19 cellular contexts compared by ENCODE assay signal in genomic region chr21:32558131-32558530, GRCh38. TPM values are rescaled to one million over a fixed set of nuclear protein-coding genes. Genes with fewer than 3 reads are reported as not detected.
A peak's percentile ranks its signal among the peaks of the same experiment; 100 is the strongest.
DNase-seq lines count a peak whose midpoint lies in the region; ATAC-seq, FAIRE-seq and TF ChIP-seq lines count a peak whose summit lies in the region.
"Had no signal": no experiment of that assay in that cellular context is flagged by ENCODE, and none has a peak within 500 bp of the region (broad histone marks: within the 10 kb centered on the region; RNA-seq: fewer than 3 reads in every experiment).

No MANE protein-coding gene starts in this region.

- TF ChIP-seq CTCF in K562 (IDR thresholded peaks at IDR 0.05 in 2 of 3, conservative IDR thresholded peaks at IDR 0.05 in 1 of 3; ENCODE audit: insufficient read depth in 2 of 3, low read depth in 1 of 3, low read length in 3 of 3) (no peak), esophagus muscularis mucosa (IDR thresholded peaks at IDR 0.05) (no peak), tibial artery (IDR thresholded peaks at IDR 0.05) (no peak)

- H3K27me3 ChIP-seq in SJCRH30 (no peaks in the 10 kb centered on the region), K562 (ENCODE audit: control insufficient read depth in 2 of 2, insufficient read depth in 2 of 2, low read length in 2 of 2) (no peaks in the 10 kb centered on the region), esophagus muscularis mucosa (no peaks in the 10 kb centered on the region), tibial artery (no peaks in the 10 kb centered on the region)
- H3K27me3 ChIP-seq: BLaER1 treated with 17β-estradiol and CSF1 and Interleukin-3, amounts not matched to agents 10 nM and 100 nM had no signal

- WGBS in K562 (ENCODE audit: insufficient coverage, low coverage, missing lambda C conversion rate): 25% methylated on average over 4 of the region's 4 CpGs
- WGBS in esophagus muscularis mucosa: 89% methylated on average over 4 of the region's 4 CpGs

- H3K4me3 ChIP-seq in SJCRH30: no peak overlapping the region
- no peak overlapping the region for H3K4me3 ChIP-seq in K562
- H3K4me3 ChIP-seq in esophagus muscularis mucosa: no peak overlapping the region
- no peak overlapping the region for H3K4me3 ChIP-seq in tibial artery
- H3K4me3 ChIP-seq: BLaER1 treated with 17β-estradiol and CSF1 and Interleukin-3, amounts not matched to agents 10 nM and 100 nM; GM12878; HAP-1 had no signal

- TF ChIP-seq RAD21 in K562 (CRISPR knock-in tag; conservative IDR thresholded peaks at IDR 0.05 in 1 of 2, IDR thresholded peaks at IDR 0.05 in 1 of 2): no peak

- CTCF ChIA-PET in K562 (lab: Yijun Ruan, JAX; ENCODE audit: low intra/inter-chr PET ratio): no interaction called here

- DNase-seq in SJCRH30 (peak; percentile 56 to 77), K562 (ENCODE audit: extremely low read depth in 1 of 4, low spot score in 3 of 4) (no peak), esophagus muscularis mucosa (ENCODE audit: extremely low spot score) (peak; percentile 34), tibial artery (no peak)
- DNase-seq: CD8-positive, alpha-beta memory T cell; COR-L47; DMS 273 treated with DMSO at 0.1 percent for 48 hours; DMS53; DND-41; EL had no signal

- H3K79me2 ChIP-seq in K562 (ENCODE audit: control insufficient read depth, insufficient read depth, low read length): no peaks in the 10 kb centered on the region

- H2AFZ ChIP-seq in K562 (ENCODE audit: low read depth, low read length): 0 out of 2 replicates have a peak overlapping the region, but pooled peaks have one; percentile 10

- TF ChIP-seq EP300 in K562 (IDR thresholded peaks at IDR 0.05; ENCODE audit: low read length): no peak
- TF ChIP-seq EP300 in esophagus muscularis mucosa (IDR thresholded peaks at IDR 0.05): no peak

- no TSS peak for BruUV-seq in K562 (replicated peaks; lab: Mats Ljungman, UMichigan)

- POLR2A ChIA-PET in K562 (lab: Yijun Ruan, JAX): interaction anchor here (0.6 to 0.7 kb wide), 3 partner anchors 402 to 1050 kb away, joined by 3 to 4 read pairs (median 3); no protein-coding TSS in a partner anchor

- no peak overlapping the region for H3K9ac ChIP-seq in K562 (ENCODE audit: insufficient read depth in 1 of 2, low read depth in 2 of 2, low read length in 2 of 2)
- H3K9ac ChIP-seq: BLaER1 treated with 17β-estradiol and CSF1 and Interleukin-3, amounts not matched to agents 10 nM and 100 nM had no signal

- H3K36me3 ChIP-seq in SJCRH30: no peaks in the 10 kb centered on the region
- H3K36me3 ChIP-seq in K562 (ENCODE audit: control insufficient read depth, insufficient read depth, low read length): no peaks in the 10 kb centered on the region
- H3K36me3 ChIP-seq in esophagus muscularis mucosa: no peaks in the 10 kb centered on the region
- H3K36me3 ChIP-seq in tibial artery: no peaks in the 10 kb centered on the region
- H3K36me3 ChIP-seq: BLaER1 treated with 17β-estradiol and CSF1 and Interleukin-3, amounts not matched to agents 10 nM and 100 nM; HAP-1 had no signal

- no peaks in the 10 kb centered on the region for H3K9me1 ChIP-seq in K562 (ENCODE audit: control insufficient read depth, insufficient read depth, low read length)

- H3K9me3 ChIP-seq in SJCRH30 (replicated peaks): no peaks in the 10 kb centered on the region
- H3K9me3 ChIP-seq in K562 (replicated peaks; ENCODE audit: control insufficient read depth, insufficient read depth, low read depth, low read length): no peaks in the 10 kb centered on the region
- H3K9me3 ChIP-seq in esophagus muscularis mucosa: no peaks in the 10 kb centered on the region
- H3K9me3 ChIP-seq in tibial artery: no peaks in the 10 kb centered on the region
- H3K9me3 ChIP-seq: BLaER1 treated with 17β-estradiol and CSF1 and Interleukin-3, amounts not matched to agents 10 nM and 100 nM; HAP-1 had no signal

- no peaks in the 10 kb centered on the region for H4K20me1 ChIP-seq in K562 (replicated peaks; ENCODE audit: control insufficient read depth, insufficient read depth, low read length)
- H4K20me1 ChIP-seq: BLaER1 treated with 17β-estradiol and CSF1 and Interleukin-3, amounts not matched to agents 10 nM and 100 nM had no signal

- no peak for TF ChIP-seq POLR2A in K562 (conservative IDR thresholded peaks at IDR 0.05)
- no peak for TF ChIP-seq POLR2A in esophagus muscularis mucosa (IDR thresholded peaks at IDR 0.05; ENCODE audit: low read depth)

- in situ Hi-C loops in K562 (cut with MboI): no loop called here

- H3K27ac ChIP-seq in SJCRH30 (no peak overlapping the region), K562 (ENCODE audit: extremely low read depth, low read depth, low read length) (no peak overlapping the region), esophagus muscularis mucosa (replicated peaks in 1 of 4) (no peak overlapping the region), tibial artery (no peak overlapping the region)
- H3K27ac ChIP-seq: BLaER1 treated with 17β-estradiol and CSF1 and Interleukin-3, amounts not matched to agents 10 nM and 100 nM; HL-60 had no signal

- no peak for FAIRE-seq in K562 (lab: Jason Lieb, UNC)
- FAIRE-seq: GM12878 had no signal

- intact Hi-C loops in K562 (cut with micrococcal nuclease): no loop called here
- intact Hi-C loops in esophagus muscularis mucosa (cut with DNase I): no loop called here
- intact Hi-C loops in tibial artery (cut with DNase I; ENCODE audit: low total_unique reads): no loop called here

- ATAC-seq in K562: no peak
- ATAC-seq in GM19395 (IDR thresholded peaks at IDR 0.05; ENCODE audit: unreplicated experiment): no peak
- ATAC-seq in GM21447 (IDR thresholded peaks at IDR 0.05; ENCODE audit: unreplicated experiment): no peak
- ATAC-seq: GM12878 had no signal

- H3K4me2 ChIP-seq in K562 (ENCODE audit: insufficient read depth, low read length): no peak overlapping the region
- H3K4me2 ChIP-seq: BLaER1 treated with 17β-estradiol and CSF1 and Interleukin-3, amounts not matched to agents 10 nM and 100 nM had no signal

- peaks cover 8% of the 10 kb centered on the region; the same call in 1 of the 2 replicates for H3K4me1 ChIP-seq in SJCRH30
- H3K4me1 ChIP-seq in K562 (replicated peaks in 1 of 2; ENCODE audit: control insufficient read depth in 2 of 2, insufficient read depth in 2 of 2, low read length in 2 of 2): peaks cover 3 to 11% of the 10 kb centered on the region in 2 experiments; a peak in 4 of 5 replicates
- H3K4me1 ChIP-seq in esophagus muscularis mucosa: peaks cover 4 to 10% (median 8%) of the 10 kb centered on the region in 4 donors
- peaks cover 0 to 3% (median 0%) of the 10 kb centered on the region in 4 donors for H3K4me1 ChIP-seq in tibial artery
- H3K4me1 ChIP-seq: BLaER1 treated with 17β-estradiol and CSF1 and Interleukin-3, amounts not matched to agents 10 nM and 100 nM had no signal

TF ChIP-seq in K562, 482 proteins besides CTCF, POLR2A, EP300 and RAD21 (continues in another document):
- no peak for TF ChIP-seq NCOR1 (IDR thresholded peaks at IDR 0.05)

RNA-seq across cellular contexts. Expression of gene TCP10L, which starts 27.2 kb away (rescaled TPM):
- not detected in 2 replicates for total RNA-seq in SJCRH30 (2014; rRNA removed; shearing (Covaris generic))
- 0.30 and 0.55 TPM in 2 replicates for total RNA-seq in K562 (2011; cell fraction: chromatin; rRNA removed; ENCODE audit: low replicate concordance)
- total RNA-seq in K562 (2011; cell fraction: nucleolus; rRNA removed): not detected in 2 replicates
- 0.37 TPM in 1 of 2 replicates, not detected in the other for total RNA-seq in K562 (2011; cell fraction: nucleoplasm; rRNA removed)
- total RNA-seq in K562 (2014; rRNA removed) (1.2 TPM in 1 of 2 replicates, not detected in the other), K562 (2014; rRNA removed; fragmentation: Illumina TruSeq; extraction: Trizol) (0.77 and 0.91 TPM in 2 replicates), K562 (2015; rRNA removed; fragmentation: Illumina TruSeq; extraction: Trizol) (0.53 and 0.87 TPM in 2 replicates), K562 (2021) (0.49 and 0.58 TPM in 2 replicates), esophagus muscularis mucosa (1 to 10 TPM; 1.2 to 1.7 (median 1.5) TPM)
- polyA plus RNA-seq in K562 (2011; rRNA removed) (0.19 and 0.38 TPM in 2 replicates), K562 (2014; fragmentation: Illumina TruSeq; extraction: Trizol) (0.21 and 0.34 TPM in 2 replicates), K562 (2014; fragmentation: Nextera tagmentation; extraction: Ambion mirVana) (under 1 TPM; 0.56 to 0.68 TPM), K562 (2014; rRNA removed) (0.76 TPM in 1 of 2 replicates, not detected in the other)
- 0.18 and 0.22 TPM in 2 replicates for polyA plus RNA-seq in K562 (2011; cell fraction: cytosol; rRNA removed)
- polyA plus RNA-seq in K562 (2011; cell fraction: nucleus; rRNA removed): 0.25 TPM in 1 of 2 replicates, not detected in the other
- polyA plus RNA-seq in K562 (2012): 0.89 and 3.0 TPM in 2 replicates
- polyA minus RNA-seq in K562 (2011; rRNA and poly(A)+ RNA removed): 0.39 TPM in 2 replicates
- polyA minus RNA-seq in K562 (2011; cell fraction: cytosol; rRNA and poly(A)+ RNA removed): not detected in 2 replicates
- 0.22 TPM in 1 of 2 replicates, not detected in the other for polyA minus RNA-seq in K562 (2011; cell fraction: nucleus; rRNA and poly(A)+ RNA removed)
- total RNA-seq: A172; CD8-positive, alpha-beta memory T cell; G401; H4 had no signal

RNA-seq across cellular contexts. Expression of gene CFAP298, which starts 54.0 kb away (rescaled TPM):
- 35.4 and 37.2 TPM in 2 replicates for total RNA-seq in SJCRH30 (2014; rRNA removed; shearing (Covaris generic))
- total RNA-seq in K562 (2011; cell fraction: chromatin; rRNA removed; ENCODE audit: low replicate concordance): 50.0 and 58.7 TPM in 2 replicates
- total RNA-seq in K562 (2011; cell fraction: nucleolus; rRNA removed): 38.8 and 40.5 TPM in 2 replicates
- total RNA-seq in K562 (2011; cell fraction: nucleoplasm; rRNA removed): 45.3 and 53.1 TPM in 2 replicates
- total RNA-seq in K562 (2014; rRNA removed) (165 and 178 TPM in 2 replicates), K562 (2014; rRNA removed; fragmentation: Illumina TruSeq; extraction: Trizol) (78.6 and 88.5 TPM in 2 replicates), K562 (2015; rRNA removed; fragmentation: Illumina TruSeq; extraction: Trizol) (86.3 and 90.5 TPM in 2 replicates), K562 (2021) (119 and 121 TPM in 2 replicates), esophagus muscularis mucosa (10 to 100 TPM; 22.8 to 41.2 (median 32.8) TPM)
- polyA plus RNA-seq in K562 (2011; rRNA removed) (61.8 and 70.0 TPM in 2 replicates), K562 (2014; fragmentation: Illumina TruSeq; extraction: Trizol) (89.7 and 92.9 TPM in 2 replicates), K562 (2014; fragmentation: Nextera tagmentation; extraction: Ambion mirVana) (10 to 100 TPM; 31.4 to 43.5 TPM), K562 (2014; rRNA removed) (135 and 139 TPM in 2 replicates)
- 36.8 and 74.4 TPM in 2 replicates for polyA plus RNA-seq in K562 (2011; cell fraction: cytosol; rRNA removed)
- polyA plus RNA-seq in K562 (2011; cell fraction: nucleus; rRNA removed): 66.3 and 77.5 TPM in 2 replicates
- 96.3 and 133 TPM in 2 replicates for polyA plus RNA-seq in K562 (2012)
- 23.8 and 24.0 TPM in 2 replicates for polyA minus RNA-seq in K562 (2011; rRNA and poly(A)+ RNA removed)
- 23.1 and 27.0 TPM in 2 replicates for polyA minus RNA-seq in K562 (2011; cell fraction: cytosol; rRNA and poly(A)+ RNA removed)
- polyA minus RNA-seq in K562 (2011; cell fraction: nucleus; rRNA and poly(A)+ RNA removed): 15.8 and 23.3 TPM in 2 replicates

Comparison
In these comparisons a context has a peak if more than half of its experiments do, and no peak if none do; other contexts are left out.
1. DNase-seq: peak in SJCRH30 (2 of 2) and esophagus muscularis mucosa (single experiment); none in K562 (0 of 4) and tibial artery (0 of 2).